18 cellular contexts compared by ENCODE assay signal in genomic region chr4:110653602-110654253, GRCh38. TPM values are rescaled to one million over a fixed set of nuclear protein-coding genes. Genes with fewer than 3 reads are reported as not detected.
"Had no signal": no experiment of that assay in that cellular context is flagged by ENCODE, and none has a peak within 500 bp of the region (broad histone marks: within the 10 kb centered on the region; RNA-seq: fewer than 3 reads in every experiment).

No MANE protein-coding gene starts in this region.

- H3K4me1 ChIP-seq: pancreas, right lobe of liver had no signal

- H3K27me3 ChIP-seq: cardiac muscle cell, pancreas, right lobe of liver had no signal

- DNase-seq: activated CD4-positive, alpha-beta T cell treated with anti-CD3 and anti-CD28 coated beads, Interleukin-2, amount 50 U/mL, for 48 hours; activated gamma-delta T cell; amniotic stem cell; effector memory CD8-positive, alpha-beta T cell; foreskin fibroblast; left cardiac atrium; mammary epithelial cell; pancreas; right lobe of liver; stimulated activated CD4-positive, alpha-beta T cell treated with anti-CD3 and anti-CD28 coated beads, Interleukin-4, amount 100 ng/mL, for 4 hours had no signal

- H3K9me3 ChIP-seq: neutrophil, pancreas, right lobe of liver, thoracic aorta had no signal

- ATAC-seq: effector memory CD8-positive, alpha-beta T cell; left cardiac atrium; natural killer cell treated with Interleukin-12 subunit alpha and Interleukin-12 subunit beta and Interleukin-15 and Interleukin-18, amount 100 ng/mL, for 72 hours; pancreas; right lobe of liver; stimulated activated memory B cell treated with anti-CD40 and anti-IgM and Interleukin-4, amounts not matched to agents 10 μg/mL and 1 μg/mL and 100 μg/mL, for 72 hours had no signal

- H3K36me3 ChIP-seq: cardiac muscle cell, neutrophil, pancreas, right lobe of liver, thoracic aorta had no signal

- H3K27ac ChIP-seq: cardiac muscle cell, neutrophil, pancreas, right lobe of liver, thoracic aorta had no signal

- H3K4me3 ChIP-seq: cardiac muscle cell, pancreas, right lobe of liver, thoracic aorta had no signal

RNA-seq across cellular contexts. Expression of gene PITX2, which starts 30.9 kb away (rescaled TPM):
- total RNA-seq: dermis microvascular lymphatic vessel endothelial cell; glomerular endothelial cell; natural killer cell treated with Interleukin-12 subunit alpha and Interleukin-12 subunit beta and Interleukin-15 and Interleukin-18, amount 100 ng/mL, for 72 hours; right lobe of liver; thoracic aorta; ureter had no signal
